1 cellular context compared by ENCODE assay signal in genomic region chr4:154741877-154742851, GRCh38.
TF ChIP-seq lines count a peak whose summit lies in the region.

No MANE protein-coding gene starts in this region.

TF ChIP-seq in H1, 55 proteins besides CTCF, POLR2A, EP300 and RAD21:
- TF ChIP-seq NANOG (IDR thresholded peaks at IDR 0.05; ENCODE audit: insufficient read depth, low read depth, low read length, poor library complexity, severe bottlenecking) (peak; percentile 62), EGR1 (IDR thresholded peaks at IDR 0.05; ENCODE audit: borderline replicate concordance, low read depth, low read length) (no peak), USF2 (IDR thresholded peaks at IDR 0.05; ENCODE audit: low read length) (no peak), MAFK (IDR thresholded peaks at IDR 0.05; ENCODE audit: low read depth, low read length) (no peak), SAP30 (IDR thresholded peaks at IDR 0.05; ENCODE audit: insufficient read depth, insufficient replicate concordance, low read length) (no peak), CBX5 (IDR thresholded peaks at IDR 0.05; ENCODE audit: low read depth, low read length) (no peak), BRCA1 (IDR thresholded peaks at IDR 0.05; ENCODE audit: low read depth, low read length) (no peak), CREB1 (IDR thresholded peaks at IDR 0.05) (no peak), SUZ12 (IDR thresholded peaks at IDR 0.05; ENCODE audit: low read length) (peak; percentile 49; the same call in 1 of the 2 replicates), MAX (IDR thresholded peaks at IDR 0.05) (peak; percentile 75), EZH2 (IDR thresholded peaks at IDR 0.05; ENCODE audit: low read depth, low read length, severe bottlenecking) (peak; percentile 49), NRF1 (IDR thresholded peaks at IDR 0.05; ENCODE audit: low read depth, low read length) (no peak), CEBPB (IDR thresholded peaks at IDR 0.05; ENCODE audit: low read depth, low read length) (no peak), CHD2 (IDR thresholded peaks at IDR 0.05; ENCODE audit: low read length) (no peak), TBP (IDR thresholded peaks at IDR 0.05; ENCODE audit: low read depth, low read length) (no peak), POLR2AphosphoS5 (IDR thresholded peaks at IDR 0.05; ENCODE audit: low read depth, low read length) (no peak), CHD7 (IDR thresholded peaks at IDR 0.05; ENCODE audit: insufficient replicate concordance, low read length) (no peak), KDM1A (IDR thresholded peaks at IDR 0.05; ENCODE audit: borderline replicate concordance, low read length) (no peak), HDAC6 (IDR thresholded peaks at IDR 0.05; ENCODE audit: low read depth, low read length) (no peak), SIN3A (conservative IDR thresholded peaks at IDR 0.05 in 1 of 2, IDR thresholded peaks at IDR 0.05 in 1 of 2; ENCODE audit: low read depth in 1 of 2, low read length in 2 of 2) (0 out of 4 replicates have a peak, but pooled peaks of 1 of the 2 experiments have one; percentile 19), ATF2 (IDR thresholded peaks at IDR 0.05; ENCODE audit: low read length) (no peak), GABPA (IDR thresholded peaks at IDR 0.05; ENCODE audit: borderline replicate concordance, insufficient read depth, low read length) (no peak), SIX5 (IDR thresholded peaks at IDR 0.05; ENCODE audit: low read depth, low read length) (no peak), SP2 (IDR thresholded peaks at IDR 0.05; ENCODE audit: low read length) (no peak), RFX5 (IDR thresholded peaks at IDR 0.05; ENCODE audit: borderline replicate concordance, low read depth, low read length) (no peak), PHF8 (conservative IDR thresholded peaks at IDR 0.05; ENCODE audit: low read depth, low read length) (0 out of 2 replicates have a peak, but pooled peaks have one; percentile 3), KDM4A (IDR thresholded peaks at IDR 0.05; ENCODE audit: low read depth, low read length, severe bottlenecking) (no peak), TAF7 (optimal IDR thresholded peaks at IDR 0.05; ENCODE audit: borderline replicate concordance, low read depth, low read length) (no peak), RBBP5 (IDR thresholded peaks at IDR 0.05; ENCODE audit: borderline replicate concordance, low read depth, low read length) (no peak), TAF1 (IDR thresholded peaks at IDR 0.05; ENCODE audit: low read depth, low read length) (peak; percentile 11; the same call in 1 of the 2 replicates), CTBP2 (IDR thresholded peaks at IDR 0.05; ENCODE audit: borderline replicate concordance, insufficient read depth, insufficient read length, low read length) (no peak), SRF (IDR thresholded peaks at IDR 0.05; ENCODE audit: low read depth, low read length) (no peak), ATF3 (IDR thresholded peaks at IDR 0.05; ENCODE audit: insufficient read depth, low read depth, low read length) (no peak), FOSL1 (IDR thresholded peaks at IDR 0.05; ENCODE audit: insufficient read depth, low read depth, low read length) (no peak), BCL11A (IDR thresholded peaks at IDR 0.05; ENCODE audit: low read depth in 2 of 2, low read length in 2 of 2) (no peak), BACH1 (IDR thresholded peaks at IDR 0.05; ENCODE audit: low read length) (no peak), ASH2L (IDR thresholded peaks at IDR 0.05; ENCODE audit: low read length) (peak; percentile 47), CHD1 (IDR thresholded peaks at IDR 0.05; ENCODE audit: low read depth, low read length) (no peak), JUND (IDR thresholded peaks at IDR 0.05; ENCODE audit: low read length) (no peak), ZNF274 (IDR thresholded peaks at IDR 0.05; ENCODE audit: borderline replicate concordance, extremely low read depth, low read length) (no peak), TEAD4 (IDR thresholded peaks at IDR 0.05; ENCODE audit: low read depth, low read length) (0 out of 2 replicates have a peak, but pooled peaks have one; percentile 39), RNF2 (IDR thresholded peaks at IDR 0.05; ENCODE audit: borderline replicate concordance, low read depth, low read length, missing control alignments, poor library complexity, severe bottlenecking) (no peak), JUN (IDR thresholded peaks at IDR 0.05; ENCODE audit: low read depth, low read length) (no peak), SP1 (IDR thresholded peaks at IDR 0.05; ENCODE audit: low read depth, low read length) (0 out of 2 replicates have a peak, but pooled peaks have one; percentile 16), KDM5A (IDR thresholded peaks at IDR 0.05; ENCODE audit: low read length) (no peak), HDAC2 (IDR thresholded peaks at IDR 0.05; ENCODE audit: borderline replicate concordance in 1 of 2, low read depth in 2 of 2, low read length in 2 of 2) (0 out of 4 replicates have a peak, but pooled peaks have one; percentile 32 to 60), SIRT6 (IDR thresholded peaks at IDR 0.05; ENCODE audit: low read length) (no peak), POU5F1 (IDR thresholded peaks at IDR 0.05; ENCODE audit: low read depth, low read length) (no peak), TCF12 (IDR thresholded peaks at IDR 0.05; ENCODE audit: low read depth, low read length) (0 out of 2 replicates have a peak, but pooled peaks have one; percentile 47), GTF2F1 (IDR thresholded peaks at IDR 0.05; ENCODE audit: borderline replicate concordance, low read depth, low read length) (no peak), RXRA (IDR thresholded peaks at IDR 0.05; ENCODE audit: insufficient read depth, low read depth, low read length) (no peak), CBX8 (IDR thresholded peaks at IDR 0.05; ENCODE audit: borderline replicate concordance, low read depth, low read length) (no peak), YY1 (IDR thresholded peaks at IDR 0.05; ENCODE audit: low read depth, low read length) (0 out of 2 replicates have a peak, but pooled peaks have one; percentile 17), E2F6 (IDR thresholded peaks at IDR 0.05) (peak; percentile 72; the same call in 1 of the 2 replicates), SP4 (IDR thresholded peaks at IDR 0.05; ENCODE audit: low read length) (no peak)
TF ChIP-seq in H1: peak in this region for 14.
